Comparison of ENCODE assay signal across 10 cellular contexts in genomic region chr11:209275-210121, GRCh38. TPM values are rescaled to one million over a fixed set of nuclear protein-coding genes. Genes with fewer than 3 reads are reported as not detected.
A peak's percentile ranks its signal among the peaks of the same experiment; 100 is the strongest.
DNase-seq lines count a peak whose midpoint lies in the region; TF ChIP-seq lines count a peak whose summit lies in the region.
"Had no signal": no experiment of that assay in that cellular context is flagged by ENCODE, and none has a peak within 500 bp of the region (broad histone marks: within the 10 kb centered on the region; RNA-seq: fewer than 3 reads in every experiment).

No MANE protein-coding gene starts in this region.

- H3K27me3 ChIP-seq in SJCRH30 (no peaks in the 10 kb centered on the region), rectal smooth muscle tissue (ENCODE audit: control insufficient read depth, insufficient read depth, low read length) (no peaks in the 10 kb centered on the region)

- H3K4me3 ChIP-seq in GM12875 (ENCODE audit: low read depth, low read length), result peak overlapping the region; percentile 89
- H3K4me3 ChIP-seq in SJCRH30, result peak overlapping the region; percentile 88
- H3K4me3 ChIP-seq in fibroblast of pulmonary artery (replicated peaks; ENCODE audit: low read depth, low read length), result peak overlapping the region; percentile 93
- H3K4me3 ChIP-seq in rectal smooth muscle tissue (ENCODE audit: low read length), result peak overlapping the region; percentile 91

- no peaks in the 10 kb centered on the region for H3K9me3 ChIP-seq in SJCRH30 (replicated peaks)

- H3K36me3 ChIP-seq in SJCRH30 (peaks cover 49% of the 10 kb centered on the region), rectal smooth muscle tissue (ENCODE audit: control insufficient read depth, insufficient read depth, low read length) (peaks cover 56% of the 10 kb centered on the region)

- peak overlapping the region; percentile 66 for H3K27ac ChIP-seq in SJCRH30
- peak overlapping the region; percentile 99 for H3K27ac ChIP-seq in rectal smooth muscle tissue (ENCODE audit: low read depth, low read length)

- TF ChIP-seq CTCF in GM12875 (IDR thresholded peaks at IDR 0.05; ENCODE audit: borderline replicate concordance, insufficient read depth, low read depth, low read length), result no peak
- TF ChIP-seq CTCF in fibroblast of pulmonary artery (IDR thresholded peaks at IDR 0.05; ENCODE audit: low read length, missing control alignments), result no peak
- no peak for TF ChIP-seq CTCF in GM13976 (IDR thresholded peaks at IDR 0.05; ENCODE audit: borderline replicate concordance, control extremely low read depth, extremely low read depth, insufficient read depth, missing control alignments)

- H3K4me1 ChIP-seq in SJCRH30 (peaks cover 12% of the 10 kb centered on the region), rectal smooth muscle tissue (ENCODE audit: control insufficient read depth, insufficient read depth, low read length) (peaks cover 23% of the 10 kb centered on the region)

- H3K9ac ChIP-seq in rectal smooth muscle tissue (ENCODE audit: low read length), result peak overlapping the region; percentile 66

- no peak for DNase-seq in SJCRH30
- DNase-seq in fibroblast of pulmonary artery (ENCODE audit: low read depth), result no peak
- no peak for DNase-seq in superior temporal gyrus (ENCODE audit: extremely low spot score)
- DNase-seq in NAMALWA (ENCODE audit: low spot score), result no peak
- DNase-seq in occipital lobe (lab: John Stamatoyannopoulos, UW), result no peak
- no peak for DNase-seq in GM13976 (ENCODE audit: low spot score)

- in situ Hi-C loops in GM13976 (cut with MboI; ENCODE audit: low sequenced_read_pairs, unreplicated experiment), result no loop called here

RNA-seq across cellular contexts. Expression of gene RIC8A, which starts 2.0 kb away (rescaled TPM):
- 98.3 and 106 TPM in 2 replicates for total RNA-seq in SJCRH30 (2014; rRNA removed; shearing (Covaris generic))
- 91.7 TPM for total RNA-seq in occipital lobe

RNA-seq across cellular contexts. Expression of gene BET1L, which starts 2.3 kb away (rescaled TPM):
- 20.8 and 22.6 TPM in 2 replicates for total RNA-seq in SJCRH30 (2014; rRNA removed; shearing (Covaris generic))
- 5.3 TPM for total RNA-seq in occipital lobe

RNA-seq across cellular contexts. Expression of gene SCGB1C1, which starts 16.6 kb away (rescaled TPM):
- total RNA-seq in SJCRH30 (2014; rRNA removed; shearing (Covaris generic)), result not detected in 2 replicates
- total RNA-seq in occipital lobe, result not detected
- total RNA-seq: activated CD8-positive, alpha-beta memory T cell treated with anti-CD3 and anti-CD28 coated beads for 36 hours; subcutaneous adipose tissue had no signal

RNA-seq across cellular contexts. Expression of gene SIRT3, which starts 26.6 kb away (rescaled TPM):
- 11.0 and 17.2 TPM in 2 replicates for total RNA-seq in SJCRH30 (2014; rRNA removed; shearing (Covaris generic))
- total RNA-seq in occipital lobe, result 11.1 TPM

RNA-seq across cellular contexts. Expression of gene PSMD13, which starts 27.3 kb away (rescaled TPM):
- 127 and 131 TPM in 2 replicates for total RNA-seq in SJCRH30 (2014; rRNA removed; shearing (Covaris generic))
- total RNA-seq in occipital lobe, result 80.3 TPM
